27 cellular contexts compared by ENCODE assay signal in genomic region chr7:70051726-70052125, GRCh38.
"Had no signal": no experiment of that assay in that cellular context is flagged by ENCODE, and none has a peak within 500 bp of the region (broad histone marks: within the 10 kb centered on the region; RNA-seq: fewer than 3 reads in every experiment).

No MANE protein-coding gene starts in this region.

- H3K9me3 ChIP-seq: adrenal gland, colonic mucosa, mucosa of descending colon, spleen, suprapubic skin, tibial nerve had no signal

- H3K27ac ChIP-seq: adrenal gland, cardiac muscle cell, colonic mucosa, dorsolateral prefrontal cortex, spleen, suprapubic skin, tibial nerve had no signal

- H3K4me3 ChIP-seq: adrenal gland, cardiac muscle cell, colonic mucosa, dorsolateral prefrontal cortex, mucosa of descending colon, spleen, suprapubic skin, tibial nerve had no signal

- DNase-seq: activated CD4-positive, alpha-beta T cell treated with anti-CD3 and anti-CD28 coated beads for 48 hours; activated CD4-positive, alpha-beta T cell treated with anti-CD3 and anti-CD28 coated beads, Interleukin-2, amount 50 U/mL, for 48 hours; activated CD8-positive, alpha-beta memory T cell treated with anti-CD3 and anti-CD28 coated beads for 24 hours; activated effector memory CD4-positive, alpha-beta T cell treated with Interleukin-2 at 50 U/mL for 16 hours; activated naive CD4-positive, alpha-beta T cell treated with anti-CD3 and anti-CD28 coated beads for 36 hours; activated naive CD8-positive, alpha-beta T cell treated with anti-CD3 and anti-CD28 coated beads for 36 hours; adrenal gland; aorta; cerebellar nuclear complex; colonic mucosa; dorsolateral prefrontal cortex; effector memory CD8-positive, alpha-beta T cell; erythroblast; head of caudate nucleus; hippocampal formation; left cardiac atrium; left ventricle myocardium superior; mucosa of descending colon; posterior cingulate gyrus; right cardiac atrium; spleen; stimulated activated naive CD4-positive, alpha-beta T cell had no signal

- H3K27me3 ChIP-seq: adrenal gland, cardiac muscle cell, colonic mucosa, dorsolateral prefrontal cortex, spleen, suprapubic skin, tibial nerve had no signal

- H3K4me1 ChIP-seq: adrenal gland, colonic mucosa, spleen, suprapubic skin had no signal

- ATAC-seq: activated CD4-positive, CD25-positive, alpha-beta regulatory T cell treated with anti-CD3 and anti-CD28 coated beads, Interleukin-2, amount 50 U/mL, for 24 hours; effector memory CD8-positive, alpha-beta T cell; left cardiac atrium; left ventricle myocardium superior; mucosa of descending colon; right cardiac atrium had no signal

- H3K36me3 ChIP-seq: adrenal gland, cardiac muscle cell, colonic mucosa, spleen, suprapubic skin, tibial nerve, WERI-Rb-1 had no signal
